In the genomic region with DNA sequence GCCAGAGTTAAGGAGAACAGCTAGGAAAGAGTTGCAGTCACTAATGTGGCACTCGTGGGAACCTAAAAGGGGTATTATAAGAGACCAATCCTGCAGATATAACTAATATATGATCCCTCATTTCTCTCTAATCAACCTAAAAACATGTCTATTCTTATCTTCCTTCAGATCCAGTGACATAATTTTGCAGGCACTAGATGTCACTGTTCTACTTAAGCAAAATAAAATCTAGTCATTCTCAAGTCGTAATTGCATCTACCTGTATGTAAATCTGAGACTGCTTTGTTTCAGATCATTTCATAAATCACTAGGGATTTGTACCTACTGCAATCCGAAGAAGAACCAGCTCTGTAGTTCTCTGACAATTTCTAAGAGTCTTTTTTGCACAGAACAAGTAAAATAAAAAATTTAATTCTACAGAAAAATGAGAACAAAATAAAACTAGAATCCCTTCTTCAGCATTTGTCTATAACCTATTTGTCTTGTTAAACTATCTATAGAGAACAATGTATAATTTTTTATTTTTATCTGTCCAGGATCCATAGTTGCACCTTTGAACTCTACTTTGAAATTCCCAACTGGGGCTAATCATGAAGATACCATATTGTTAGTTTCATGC, we compare ENCODE assay signal across 8 cellular contexts. TPM values are rescaled to one million over a fixed set of nuclear protein-coding genes. Genes with fewer than 3 reads are reported as not detected.
DNase-seq lines count a peak whose midpoint lies in the region; ATAC-seq, FAIRE-seq and TF ChIP-seq lines count a peak whose summit lies in the region.

No MANE protein-coding gene starts in this region.

- no peaks in the 10 kb centered on the region for H3K4me1 Mint-ChIP-seq in activated CD8-positive, alpha-beta T cell treated with anti-CD3 and anti-CD28 coated beads for 36 hours (ENCODE audit: low read depth)

- H3K27ac Mint-ChIP-seq in activated CD8-positive, alpha-beta T cell treated with anti-CD3 and anti-CD28 coated beads for 36 hours: no peak overlapping the region

- H3K9me3 ChIP-seq in PC-3 (ENCODE audit: low read length): no peaks in the 10 kb centered on the region

- ATAC-seq in HG02759 (IDR thresholded peaks at IDR 0.05; ENCODE audit: unreplicated experiment): peak; percentile 57
- peak; percentile 75 for ATAC-seq in PC-3
- ATAC-seq in activated CD8-positive, alpha-beta T cell treated with anti-CD3 and anti-CD28 coated beads for 36 hours: no peak

- no peaks in the 10 kb centered on the region for H3K9me3 Mint-ChIP-seq in activated CD8-positive, alpha-beta T cell treated with anti-CD3 and anti-CD28 coated beads for 36 hours

- H3K4me3 ChIP-seq in PC-3 (ENCODE audit: low read length) (no peak overlapping the region), kidney epithelial cell (ENCODE audit: low read depth, low read length) (no peak overlapping the region)

- FAIRE-seq in GM12891 (lab: Jason Lieb, UNC): peak; percentile 51

- H3K27ac ChIP-seq in PC-3 (ENCODE audit: low read length): no peak overlapping the region

- intact Hi-C loops in PC-3 (cut with micrococcal nuclease): loop anchor here (1.0 to 10.0 kb wide), 6 partner anchors 52 to 640 kb away; no protein-coding TSS in a partner anchor
- intact Hi-C loops in activated CD8-positive, alpha-beta T cell treated with anti-CD3 and anti-CD28 coated beads for 36 hours (cut with micrococcal nuclease): no loop called here

- H3K27me3 ChIP-seq in PC-3 (ENCODE audit: low read length): no peaks in the 10 kb centered on the region
- no peaks in the 10 kb centered on the region for H3K27me3 ChIP-seq in kidney epithelial cell (ENCODE audit: control insufficient read depth, insufficient read depth, low read length)

- no peak for TF ChIP-seq POLR2A in GM12891 (IDR thresholded peaks at IDR 0.05; ENCODE audit: low read depth, low read length)

- no peaks in the 10 kb centered on the region for H3K9me2 ChIP-seq in PC-3 (replicated peaks; ENCODE audit: low read length)

- no TSS peak for BruUV-seq in PC-3 (replicated peaks; lab: Mats Ljungman, UMichigan)

- CTCF ChIA-PET in PC-3 (lab: Charles Lee): no interaction called here
- CTCF ChIA-PET in activated CD8-positive, alpha-beta T cell treated with anti-CD3 and anti-CD28 coated beads for 36 hours (lab: Charles Lee): no interaction called here

- POLR2A ChIA-PET in PC-3 (lab: Charles Lee; ENCODE audit: unreplicated experiment): interaction anchor here (0.9 kb wide), 1 partner anchor 430 kb away, joined by 7 read pairs; no protein-coding TSS in a partner anchor
- POLR2A ChIA-PET in activated CD8-positive, alpha-beta T cell treated with anti-CD3 and anti-CD28 coated beads for 36 hours (lab: Charles Lee): no interaction called here

- no peaks in the 10 kb centered on the region for H3F3A ChIP-seq in PC-3 (ENCODE audit: low read length, unreplicated experiment)

- H3K4me2 ChIP-seq in PC-3 (ENCODE audit: low read length): peak overlapping the region; percentile 31

- peaks cover 28% of the 10 kb centered on the region for H3K4me1 ChIP-seq in PC-3 (ENCODE audit: insufficient read depth, low read length)

- TF ChIP-seq CTCF in PC-3 (conservative IDR thresholded peaks at IDR 0.05; ENCODE audit: low read depth, low read length): peak; percentile 82
- peak; percentile 50 for TF ChIP-seq CTCF in kidney epithelial cell (IDR thresholded peaks at IDR 0.05; ENCODE audit: insufficient read depth, low read length, poor library complexity, severe bottlenecking)
- TF ChIP-seq CTCF in activated CD8-positive, alpha-beta T cell treated with anti-CD3 and anti-CD28 coated beads for 36 hours (IDR thresholded peaks at IDR 0.05): no peak

- H3K36me3 Mint-ChIP-seq in activated CD8-positive, alpha-beta T cell treated with anti-CD3 and anti-CD28 coated beads for 36 hours (ENCODE audit: low read depth): no peaks in the 10 kb centered on the region

- peaks cover 2% of the 10 kb centered on the region for H3K27me3 Mint-ChIP-seq in activated CD8-positive, alpha-beta T cell treated with anti-CD3 and anti-CD28 coated beads for 36 hours

- DNase-seq in GM12891 (ENCODE audit: insufficient read length, low spot score) (no peak), PC-3 (peak; percentile 72), kidney epithelial cell (ENCODE audit: low read depth) (no peak), HuH-7.5 (ENCODE audit: low spot score) (no peak), COLO668 (lab: John Stamatoyannopoulos, UW; ENCODE audit: unreplicated experiment) (no peak), GM19240 (ENCODE audit: insufficient read length, low spot score) (no peak)
- no peak for DNase-seq in activated CD8-positive, alpha-beta T cell treated with anti-CD3 and anti-CD28 coated beads for 36 hours

- peak overlapping the region; percentile 63 for H2AFZ ChIP-seq in PC-3 (ENCODE audit: low read length)

- H3K9ac ChIP-seq in PC-3 (ENCODE audit: low read length): no peak overlapping the region

- H3K36me3 ChIP-seq in PC-3 (ENCODE audit: low read depth, low read length): no peaks in the 10 kb centered on the region
- no peaks in the 10 kb centered on the region for H3K36me3 ChIP-seq in kidney epithelial cell (ENCODE audit: control insufficient read depth, insufficient read depth, low read length)

- no peaks in the 10 kb centered on the region for H4K20me1 ChIP-seq in PC-3 (ENCODE audit: low read length)

- H3K79me2 ChIP-seq in PC-3 (ENCODE audit: low read length): no peaks in the 10 kb centered on the region

- no peak overlapping the region for H3K4me3 Mint-ChIP-seq in activated CD8-positive, alpha-beta T cell treated with anti-CD3 and anti-CD28 coated beads for 36 hours

TF ChIP-seq in GM12891, 5 proteins besides CTCF, POLR2A, EP300 and RAD21:
- TF ChIP-seq SPI1 (IDR thresholded peaks at IDR 0.05; ENCODE audit: low read depth, low read length) (no peak), POLR2AphosphoS5 (IDR thresholded peaks at IDR 0.05; ENCODE audit: low read depth, low read length) (no peak), PAX5 (IDR thresholded peaks at IDR 0.05; ENCODE audit: insufficient read depth, low read length, severe bottlenecking) (no peak), TAF1 (IDR thresholded peaks at IDR 0.05; ENCODE audit: low read depth, low read length) (no peak), POU2F2 (IDR thresholded peaks at IDR 0.05; ENCODE audit: low read depth, low read length) (no peak)

RNA-seq across cellular contexts. Expression of gene ERBB4, which starts 56.5 kb away (rescaled TPM):
- 0.01 TPM for polyA plus RNA-seq in GM12891 (2012; ENCODE audit: low read depth, missing spikeins)
- under 0.01 TPM in 1 of 2 replicates, not detected in the other for total RNA-seq in PC-3 (2014; rRNA removed)
- total RNA-seq in kidney epithelial cell: 2.6 and 2.7 TPM in 2 replicates
- total RNA-seq in activated CD8-positive, alpha-beta T cell treated with anti-CD3 and anti-CD28 coated beads for 36 hours: not detected
